ENCODE assay signal across 9 cellular contexts in the genomic region with DNA sequence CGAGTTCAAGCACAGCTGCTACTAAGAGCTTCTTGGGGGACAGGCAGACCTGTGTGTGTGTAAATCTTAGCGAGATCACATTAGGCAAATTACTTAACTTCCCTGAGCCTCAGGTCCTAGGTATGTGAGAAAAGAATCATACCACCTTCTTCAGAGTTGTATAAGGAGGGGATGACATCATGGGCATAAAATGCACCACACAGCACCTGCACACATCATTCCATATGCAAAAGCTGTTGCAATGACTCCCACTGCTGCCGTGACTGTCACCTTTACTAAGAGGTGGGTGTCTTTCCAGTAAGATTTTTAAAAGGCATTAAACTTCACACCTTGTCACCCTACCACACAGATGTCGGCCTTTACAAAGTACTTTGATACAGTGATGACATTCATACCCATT.
A peak's percentile ranks its signal among the peaks of the same experiment; 100 is the strongest.
DNase-seq lines count a peak whose midpoint lies in the region; ATAC-seq and TF ChIP-seq lines count a peak whose summit lies in the region.
"Had no signal": no experiment of that assay in that cellular context is flagged by ENCODE, and none has a peak within 500 bp of the region (broad histone marks: within the 10 kb centered on the region; RNA-seq: fewer than 3 reads in every experiment).

No MANE protein-coding gene starts in this region.

- peaks cover 3% of the 10 kb centered on the region for H3K27me3 Mint-ChIP-seq in CD8-positive, alpha-beta T cell (ENCODE audit: low read depth)
- H3K27me3 Mint-ChIP-seq in chondrocyte (ENCODE audit: low read depth) (no peaks in the 10 kb centered on the region), natural killer cell (ENCODE audit: low read depth in 2 of 2) (no peaks in the 10 kb centered on the region)

- CTCF ChIA-PET in CD8-positive, alpha-beta T cell (lab: Charles Lee): no interaction called here

- peaks cover 10% of the 10 kb centered on the region for H3K4me1 ChIP-seq in CD8-positive, alpha-beta T cell (ENCODE audit: insufficient read depth, low read length)

- no peak overlapping the region for H3K4me3 Mint-ChIP-seq in CD8-positive, alpha-beta T cell
- H3K4me3 Mint-ChIP-seq in chondrocyte (ENCODE audit: unreplicated experiment): no peak overlapping the region
- H3K4me3 Mint-ChIP-seq in natural killer cell: peak overlapping the region; percentile 73

- DNase-seq in CD8-positive, alpha-beta T cell: no peak
- DNase-seq in chondrocyte (ENCODE audit: low spot score): no peak
- DNase-seq in natural killer cell: no peak
- DNase-seq in DMS114 treated with DMSO at 0.1 percent for 48 hours (lab: John Stamatoyannopoulos, UW; ENCODE audit: unreplicated experiment): no peak
- no peak for DNase-seq in cerebellar cortex (ENCODE audit: low spot score)
- DNase-seq in hippocampal formation (lab: John Stamatoyannopoulos, UW): no peak
- no peak for DNase-seq in DMS 273 (lab: John Stamatoyannopoulos, UW; ENCODE audit: unreplicated experiment)
- DNase-seq: NCI-H1048 had no signal

- intact Hi-C loops in CD8-positive, alpha-beta T cell (cut with DNase I, micrococcal nuclease): no loop called here
- intact Hi-C loops in natural killer cell (cut with micrococcal nuclease): loop anchor here (2.0 kb wide), 1 partner anchor 60 kb away; no protein-coding TSS in a partner anchor

- no peak for TF ChIP-seq CTCF in CD8-positive, alpha-beta T cell (IDR thresholded peaks at IDR 0.05)
- no peak for TF ChIP-seq CTCF in chondrocyte (IDR thresholded peaks at IDR 0.05)
- TF ChIP-seq CTCF in natural killer cell (IDR thresholded peaks at IDR 0.05): no peak

- H3K27me3 ChIP-seq in CD8-positive, alpha-beta T cell (ENCODE audit: insufficient read depth, low read length): no peaks in the 10 kb centered on the region

- ATAC-seq in CD8-positive, alpha-beta T cell: peak; percentile 35
- ATAC-seq in HG03135 (IDR thresholded peaks at IDR 0.05; ENCODE audit: unreplicated experiment) (peak; percentile 10), natural killer cell (peak in 1 of 3 donors; percentile 4)

- peaks cover 13% of the 10 kb centered on the region for H3K4me1 Mint-ChIP-seq in CD8-positive, alpha-beta T cell (ENCODE audit: low read depth)
- H3K4me1 Mint-ChIP-seq in chondrocyte (ENCODE audit: low read depth) (peaks cover 9% of the 10 kb centered on the region), natural killer cell (peaks cover 20 to 27% of the 10 kb centered on the region in 2 donors)

- H3K36me3 ChIP-seq in CD8-positive, alpha-beta T cell (ENCODE audit: insufficient read depth, low read length): no peaks in the 10 kb centered on the region

- H3K27ac ChIP-seq in CD8-positive, alpha-beta T cell (ENCODE audit: low read depth, low read length): no peak overlapping the region

- H3K9me3 Mint-ChIP-seq in CD8-positive, alpha-beta T cell: no peaks in the 10 kb centered on the region
- no peaks in the 10 kb centered on the region for H3K9me3 Mint-ChIP-seq in chondrocyte (ENCODE audit: low read depth)
- no peaks in the 10 kb centered on the region for H3K9me3 Mint-ChIP-seq in natural killer cell

- peak overlapping the region; percentile 82 for H3K27ac Mint-ChIP-seq in CD8-positive, alpha-beta T cell
- peak overlapping the region; percentile 87 for H3K27ac Mint-ChIP-seq in chondrocyte (ENCODE audit: unreplicated experiment)
- H3K27ac Mint-ChIP-seq in natural killer cell: peak overlapping the region; percentile 98 to 99

- POLR2A ChIA-PET in CD8-positive, alpha-beta T cell (lab: Charles Lee): no interaction called here

- no peak overlapping the region for H3K4me3 ChIP-seq in CD8-positive, alpha-beta T cell (ENCODE audit: low read depth, low read length)

- no peaks in the 10 kb centered on the region for H3K9me3 ChIP-seq in CD8-positive, alpha-beta T cell (ENCODE audit: low read length)

- H3K36me3 Mint-ChIP-seq in CD8-positive, alpha-beta T cell: no peaks in the 10 kb centered on the region
- H3K36me3 Mint-ChIP-seq in chondrocyte (ENCODE audit: low read depth) (peaks cover 15% of the 10 kb centered on the region), natural killer cell (no peaks in the 10 kb centered on the region)
